ENCODE assay signal across 20 cellular contexts in genomic region chr3:71879089-71879488, GRCh38.
DNase-seq lines count a peak whose midpoint lies in the region; ATAC-seq, FAIRE-seq and TF ChIP-seq lines count a peak whose summit lies in the region.
"Had no signal": no experiment of that assay in that cellular context is flagged by ENCODE, and none has a peak within 500 bp of the region (broad histone marks: within the 10 kb centered on the region; RNA-seq: fewer than 3 reads in every experiment).

No MANE protein-coding gene starts in this region.

- no peak overlapping the region for H4K5ac ChIP-seq in mesendoderm (ENCODE audit: low read length)

- H3K4me3 ChIP-seq in GM23338 (no peak overlapping the region), bronchial epithelial cell (ENCODE audit: low read depth, low read length) (no peak overlapping the region), mesendoderm (ENCODE audit: low read length) (no peak overlapping the region), right lobe of liver (no peak overlapping the region)
- H3K4me3 ChIP-seq: HAP-1, Peyer's patch had no signal

- H3K23ac ChIP-seq in mesendoderm (ENCODE audit: low read length), result no peak overlapping the region

- peaks cover 6% of the 10 kb centered on the region; the same call in 1 of the 2 replicates for H3K9me2 ChIP-seq in GM23338 (ENCODE audit: insufficient read depth)

- H3K4me1 Mint-ChIP-seq in GM23338 (peaks cover 32% of the 10 kb centered on the region), T-cell (peaks cover 4 to 5% (median 5%) of the 10 kb centered on the region in 3 donors)
- peaks cover 14% of the 10 kb centered on the region for H3K4me1 Mint-ChIP-seq in activated T-helper 2 cell treated with anti-CD3 and anti-CD28 coated beads, Interferon-gamma antibody, Interleukin-2, Interleukin-4, amounts not matched to agents 10 μg/mL and 5 μg/mL and 100 μg/mL, durations not matched to agents 14 hours and 24 hours and 36 hours (ENCODE audit: low read depth)

- H2BK120ac ChIP-seq in mesendoderm (ENCODE audit: low read depth, low read length), result no peak overlapping the region

- CTCF ChIA-PET in T-cell (lab: Charles Lee), result interaction anchor here (0.6 to 1.1 kb wide), 3 partner anchors 11 to 59 kb away, joined by 3 read pairs; no protein-coding TSS in a partner anchor

- H3K27me3 Mint-ChIP-seq in GM23338 (ENCODE audit: insufficient read depth, low read depth, poor library complexity) (peaks cover 3% of the 10 kb centered on the region), T-cell (peaks cover 14 to 15% of the 10 kb centered on the region in 2 donors)
- H3K27me3 Mint-ChIP-seq in activated T-helper 2 cell treated with anti-CD3 and anti-CD28 coated beads, Interferon-gamma antibody, Interleukin-2, Interleukin-4, amounts not matched to agents 10 μg/mL and 5 μg/mL and 100 μg/mL, durations not matched to agents 14 hours and 24 hours and 36 hours (ENCODE audit: low read depth), result peaks cover 25% of the 10 kb centered on the region

- no peak overlapping the region for H3K56ac ChIP-seq in mesendoderm (ENCODE audit: low read length)

- peak; percentile 58 for DNase-seq in GM23338 (ENCODE audit: low spot score)
- peak; percentile 32 for DNase-seq in SK-MEL-5 (ENCODE audit: low read depth, low spot score)
- no peak for DNase-seq in bronchial epithelial cell (ENCODE audit: low read depth)
- peak; percentile 65 for DNase-seq in mesendoderm
- DNase-seq in T-cell, result no peak
- no peak for DNase-seq in activated T-helper 2 cell treated with anti-CD3 and anti-CD28 coated beads, Interferon-gamma antibody, Interleukin-2, Interleukin-4, amounts not matched to agents 10 μg/mL and 5 μg/mL and 100 μg/mL, durations not matched to agents 14 hours and 24 hours and 36 hours (ENCODE audit: low spot score)
- no peak for DNase-seq in NOMO-1 treated with DMSO at 0.1 percent for 48 hours (lab: John Stamatoyannopoulos, UW; ENCODE audit: unreplicated experiment)
- DNase-seq in right lobe of liver, result no peak
- DNase-seq: ACHN, AML-193, Caco-2, DMS53, NCI-H1417, NCI-H187 treated with DMSO at 0.1 percent for 48 hours, NCI-H446, Peyer's patch, SHP77 had no signal

- intact Hi-C loops in activated T-helper 2 cell treated with anti-CD3 and anti-CD28 coated beads, Interferon-gamma antibody, Interleukin-2, Interleukin-4, amounts not matched to agents 10 μg/mL and 5 μg/mL and 100 μg/mL, durations not matched to agents 14 hours and 24 hours and 36 hours (cut with micrococcal nuclease), result loop anchor here (5.0 to 10.0 kb wide), 4 partner anchors 388 to 786 kb away; no protein-coding TSS in a partner anchor
- intact Hi-C loops in right lobe of liver (cut with DNase I), result loop anchor here (10.0 kb wide), 2 partner anchors 164 to 946 kb away; no protein-coding TSS in a partner anchor

- no peaks in the 10 kb centered on the region for H4K20me1 ChIP-seq in GM23338 (replicated peaks; ENCODE audit: insufficient read depth)

- no peak overlapping the region for H3K4me2 ChIP-seq in GM23338
- no peak overlapping the region for H3K4me2 ChIP-seq in mesendoderm (ENCODE audit: low read length)

- H3K27ac Mint-ChIP-seq in GM23338 (no peak overlapping the region), T-cell (no peak overlapping the region)
- H3K27ac Mint-ChIP-seq in activated T-helper 2 cell treated with anti-CD3 and anti-CD28 coated beads, Interferon-gamma antibody, Interleukin-2, Interleukin-4, amounts not matched to agents 10 μg/mL and 5 μg/mL and 100 μg/mL, durations not matched to agents 14 hours and 24 hours and 36 hours, result no peak overlapping the region
- H3K27ac Mint-ChIP-seq: IgD-negative memory B cell had no signal

- no peaks in the 10 kb centered on the region for H3K36me3 Mint-ChIP-seq in GM23338 (ENCODE audit: low read depth)
- no peaks in the 10 kb centered on the region for H3K36me3 Mint-ChIP-seq in T-cell
- H3K36me3 Mint-ChIP-seq in activated T-helper 2 cell treated with anti-CD3 and anti-CD28 coated beads, Interferon-gamma antibody, Interleukin-2, Interleukin-4, amounts not matched to agents 10 μg/mL and 5 μg/mL and 100 μg/mL, durations not matched to agents 14 hours and 24 hours and 36 hours (ENCODE audit: low read depth), result no peaks in the 10 kb centered on the region
- H3K36me3 Mint-ChIP-seq: IgD-negative memory B cell had no signal

- TF ChIP-seq CTCF in GM23338 (conservative IDR thresholded peaks at IDR 0.05; ENCODE audit: low read depth in 2 of 2), result peak; percentile 23 to 51; a peak in 3 of 4 replicates
- no peak for TF ChIP-seq CTCF in bronchial epithelial cell (IDR thresholded peaks at IDR 0.05; ENCODE audit: insufficient read depth, low read length, severe bottlenecking)
- TF ChIP-seq CTCF in right lobe of liver (IDR thresholded peaks at IDR 0.05), result no peak

- TF ChIP-seq POLR2A in right lobe of liver (IDR thresholded peaks at IDR 0.05), result no peak

- no peak overlapping the region for H3K4me3 Mint-ChIP-seq in GM23338
- H3K4me3 Mint-ChIP-seq in T-cell, result no peak overlapping the region
- H3K4me3 Mint-ChIP-seq in activated T-helper 2 cell treated with anti-CD3 and anti-CD28 coated beads, Interferon-gamma antibody, Interleukin-2, Interleukin-4, amounts not matched to agents 10 μg/mL and 5 μg/mL and 100 μg/mL, durations not matched to agents 14 hours and 24 hours and 36 hours (ENCODE audit: low read depth), result no peak overlapping the region
- H3K4me3 Mint-ChIP-seq: IgD-negative memory B cell had no signal

- no peaks in the 10 kb centered on the region for H3K9me3 Mint-ChIP-seq in GM23338
- H3K9me3 Mint-ChIP-seq in T-cell, result no peaks in the 10 kb centered on the region
- no peaks in the 10 kb centered on the region for H3K9me3 Mint-ChIP-seq in activated T-helper 2 cell treated with anti-CD3 and anti-CD28 coated beads, Interferon-gamma antibody, Interleukin-2, Interleukin-4, amounts not matched to agents 10 μg/mL and 5 μg/mL and 100 μg/mL, durations not matched to agents 14 hours and 24 hours and 36 hours
- H3K9me3 Mint-ChIP-seq: IgD-negative memory B cell had no signal

- H3K9ac ChIP-seq in mesendoderm (ENCODE audit: low read length), result no peak overlapping the region

- H3K36me3 ChIP-seq in GM23338 (ENCODE audit: insufficient read depth), result no peaks in the 10 kb centered on the region
- no peaks in the 10 kb centered on the region for H3K36me3 ChIP-seq in bronchial epithelial cell (ENCODE audit: control insufficient read depth, insufficient read depth, low read length)
- H3K36me3 ChIP-seq in mesendoderm (ENCODE audit: control insufficient read depth, insufficient read depth, low read length), result no peaks in the 10 kb centered on the region
- H3K36me3 ChIP-seq in right lobe of liver, result no peaks in the 10 kb centered on the region
- H3K36me3 ChIP-seq: HAP-1, Peyer's patch had no signal

- H3K79me2 ChIP-seq in GM23338 (replicated peaks; ENCODE audit: insufficient read depth) (no peaks in the 10 kb centered on the region), mesendoderm (ENCODE audit: control insufficient read depth, insufficient read depth, low read length) (no peaks in the 10 kb centered on the region)

- H2AFZ ChIP-seq in GM23338, result no peak overlapping the region

- ATAC-seq in GM23338, result no peak; the same call in 2 of the 3 replicates
- ATAC-seq in T-cell (replicated peaks in 1 of 4), result no peak
- no peak for ATAC-seq in right lobe of liver
- ATAC-seq: SK-N-SH treated with all-trans-retinoic acid at 6 μM for 48 hours had no signal

- H3K27ac ChIP-seq in GM23338 (ENCODE audit: low read depth) (no peak overlapping the region), mesendoderm (ENCODE audit: low read depth, low read length) (no peak overlapping the region), right lobe of liver (no peak overlapping the region)
- H3K27ac ChIP-seq: Peyer's patch had no signal

- H3F3A ChIP-seq in GM23338 (replicated peaks; ENCODE audit: low read depth), result peaks cover 12% of the 10 kb centered on the region

- H3K27me3 ChIP-seq in GM23338 (ENCODE audit: insufficient read depth) (no peaks in the 10 kb centered on the region), bronchial epithelial cell (ENCODE audit: control insufficient read depth, insufficient read depth, low read length) (no peaks in the 10 kb centered on the region), mesendoderm (ENCODE audit: insufficient read depth, low read length, poor library complexity) (no peaks in the 10 kb centered on the region), right lobe of liver (no peaks in the 10 kb centered on the region)
- H3K27me3 ChIP-seq: Peyer's patch had no signal

- POLR2A ChIA-PET in T-cell (lab: Charles Lee), result interaction anchor here in 1 of 2 donors (0.5 kb wide), 1 partner anchor 1138 kb away, joined by 3 read pairs; no protein-coding TSS in a partner anchor

- WGBS in mesendoderm (ENCODE audit: extremely low coverage, insufficient coverage, low lambda C conversion rate), result no CpG with 5 or more reads among the region's 9 CpGs
- 83% methylated on average over 9 of the region's 9 CpGs for WGBS in right lobe of liver (ENCODE audit: insufficient coverage, low coverage, low lambda C conversion rate, missing lambda C conversion rate)

- in situ Hi-C loops in SK-MEL-5 (cut with HindIII; ENCODE audit: low pct_unique_long_range_greater_than_20kb, low sequenced_read_pairs), result no loop called here

- peak; percentile 58 for FAIRE-seq in bronchial epithelial cell (lab: Jason Lieb, UNC)

- H2AK5ac ChIP-seq in mesendoderm (ENCODE audit: low read length), result no peak overlapping the region

- no peaks in the 10 kb centered on the region for H3K9me3 ChIP-seq in right lobe of liver
- H3K9me3 ChIP-seq: Caco-2, Peyer's patch had no signal

- H3K79me1 ChIP-seq in mesendoderm (ENCODE audit: low read length), result no peaks in the 10 kb centered on the region

- no peak overlapping the region for H2BK15ac ChIP-seq in mesendoderm (replicated peaks; ENCODE audit: low read depth)

- no peak overlapping the region for H3K18ac ChIP-seq in mesendoderm (ENCODE audit: low read length)

- no peak overlapping the region for H4K8ac ChIP-seq in mesendoderm (ENCODE audit: low read depth, low read length)

- H3K4ac ChIP-seq in mesendoderm (ENCODE audit: low read depth, low read length), result no peak overlapping the region

- H2BK5ac ChIP-seq in mesendoderm (ENCODE audit: low read length), result no peak overlapping the region

- H3K4me1 ChIP-seq in GM23338 (ENCODE audit: insufficient read depth), result peaks cover 22% of the 10 kb centered on the region
- H3K4me1 ChIP-seq in mesendoderm (ENCODE audit: control insufficient read depth, low read depth, low read length), result peaks cover 10% of the 10 kb centered on the region
- no peaks in the 10 kb centered on the region for H3K4me1 ChIP-seq in right lobe of liver
- H3K4me1 ChIP-seq: Peyer's patch had no signal

TF ChIP-seq in GM23338, 12 proteins besides CTCF, POLR2A, EP300 and RAD21 (continues in another document):
- TF ChIP-seq POLR2AphosphoS5 (IDR thresholded peaks at IDR 0.05; ENCODE audit: low read depth) (no peak), NANOG (IDR thresholded peaks at IDR 0.05; ENCODE audit: borderline replicate concordance) (no peak)

Comparison
In these comparisons a context has a peak if more than half of its experiments do, and no peak if none do; other contexts are left out.
1. DNase-seq: peak in GM23338 (single experiment), SK-MEL-5 (single experiment) and mesendoderm (single experiment); none in bronchial epithelial cell (single experiment), T-cell (0 of 34), activated T-helper 2 cell treated with anti-CD3 and anti-CD28 coated beads, Interferon-gamma antibody, Interleukin-2, Interleukin-4, amounts not matched to agents 10 μg/mL and 5 μg/mL and 100 μg/mL, durations not matched to agents 14 hours and 24 hours and 36 hours (single experiment), NOMO-1 treated with DMSO at 0.1 percent for 48 hours (single experiment) and right lobe of liver (0 of 3).
2. CTCF ChIP-seq: peak in GM23338 (2 of 2); none in bronchial epithelial cell (single experiment) and right lobe of liver (0 of 4).